14 cellular contexts compared by ENCODE assay signal in the genomic region with DNA sequence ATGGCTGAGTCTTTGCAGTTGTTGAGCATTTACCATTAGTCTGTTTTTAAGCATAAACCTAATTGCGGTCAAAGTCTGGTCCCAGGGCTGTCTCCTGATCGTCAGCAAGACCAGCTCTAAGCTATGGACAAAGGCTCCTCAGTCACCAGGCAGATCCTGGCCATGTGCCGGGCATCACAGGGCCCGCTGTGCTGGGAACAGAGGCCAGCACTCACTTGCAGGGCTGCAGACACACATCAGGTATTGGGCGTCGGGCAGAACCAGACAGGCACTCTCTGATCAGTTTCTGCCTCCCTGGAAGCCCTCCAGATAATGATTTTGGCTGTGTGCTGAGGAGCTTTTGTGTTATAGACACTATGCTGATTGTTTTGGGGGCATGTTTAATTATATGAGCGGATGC. TPM values are rescaled to one million over a fixed set of nuclear protein-coding genes. Genes with fewer than 3 reads are reported as not detected.
A peak's percentile ranks its signal among the peaks of the same experiment; 100 is the strongest.
DNase-seq lines count a peak whose midpoint lies in the region; ATAC-seq and TF ChIP-seq lines count a peak whose summit lies in the region.
"Had no signal": no experiment of that assay in that cellular context is flagged by ENCODE, and none has a peak within 500 bp of the region (broad histone marks: within the 10 kb centered on the region; RNA-seq: fewer than 3 reads in every experiment).

No MANE protein-coding gene starts in this region.

- no peak for TF ChIP-seq CTCF in foreskin keratinocyte (conservative IDR thresholded peaks at IDR 0.05)

- no peak overlapping the region for H3K4me3 Mint-ChIP-seq in activated naive CD8-positive, alpha-beta T cell treated with anti-CD3 and anti-CD28 coated beads, Interleukin-2, amount 50 U/mL, for 24 hours
- H3K4me3 Mint-ChIP-seq: stimulated activated naive CD8-positive, alpha-beta T cell treated with anti-CD3 and anti-CD28 coated beads, Interleukin-15, Interleukin-2, amounts not matched to agents 100 ng/mL and 50 ng/mL, for 24 hours had no signal

- peaks cover 30% of the 10 kb centered on the region for H3K27me3 Mint-ChIP-seq in activated naive CD8-positive, alpha-beta T cell treated with anti-CD3 and anti-CD28 coated beads, Interleukin-2, amount 50 U/mL, for 24 hours

- peaks cover 8% of the 10 kb centered on the region for H3K9me3 Mint-ChIP-seq in activated naive CD8-positive, alpha-beta T cell treated with anti-CD3 and anti-CD28 coated beads, Interleukin-2, amount 50 U/mL, for 24 hours
- H3K9me3 Mint-ChIP-seq: stimulated activated naive CD8-positive, alpha-beta T cell treated with anti-CD3 and anti-CD28 coated beads, Interleukin-15, Interleukin-2, amounts not matched to agents 100 ng/mL and 50 ng/mL, for 24 hours had no signal

- H3K27me3 ChIP-seq in foreskin keratinocyte: no peaks in the 10 kb centered on the region
- H3K27me3 ChIP-seq: BLaER1, breast epithelium, right lobe of liver had no signal

- in situ Hi-C loops in G401 (cut with HindIII; ENCODE audit: low sequenced_read_pairs): no loop called here

- no peak for ATAC-seq in foreskin keratinocyte
- no peak for ATAC-seq in activated naive CD8-positive, alpha-beta T cell treated with anti-CD3 and anti-CD28 coated beads, Interleukin-2, amount 50 U/mL, for 24 hours
- ATAC-seq in left cardiac atrium: no peak
- ATAC-seq: mucosa of descending colon had no signal

- H3K36me3 Mint-ChIP-seq in activated naive CD8-positive, alpha-beta T cell treated with anti-CD3 and anti-CD28 coated beads, Interleukin-2, amount 50 U/mL, for 24 hours (ENCODE audit: low read depth): no peaks in the 10 kb centered on the region

- intact Hi-C loops in left cardiac atrium (cut with DNase I): no loop called here

- H3K27ac Mint-ChIP-seq in activated naive CD8-positive, alpha-beta T cell treated with anti-CD3 and anti-CD28 coated beads, Interleukin-2, amount 50 U/mL, for 24 hours: no peak overlapping the region
- H3K27ac Mint-ChIP-seq: stimulated activated naive CD8-positive, alpha-beta T cell treated with anti-CD3 and anti-CD28 coated beads, Interleukin-15, Interleukin-2, amounts not matched to agents 100 ng/mL and 50 ng/mL, for 24 hours had no signal

- peaks cover 8% of the 10 kb centered on the region for H3K4me1 Mint-ChIP-seq in activated naive CD8-positive, alpha-beta T cell treated with anti-CD3 and anti-CD28 coated beads, Interleukin-2, amount 50 U/mL, for 24 hours

- peak overlapping the region; percentile 89 for H3K27ac ChIP-seq in foreskin keratinocyte
- H3K27ac ChIP-seq: BLaER1, right lobe of liver had no signal

- H3K4me1 ChIP-seq in foreskin keratinocyte: peaks cover 28% of the 10 kb centered on the region
- H3K4me1 ChIP-seq: right lobe of liver had no signal

- peak; percentile 81 for DNase-seq in G401 (ENCODE audit: low spot score)
- DNase-seq in RPMI7951 (ENCODE audit: low read depth): peak; percentile 64
- no peak for DNase-seq in foreskin keratinocyte
- peak; percentile 94 for DNase-seq in pons (ENCODE audit: low spot score)
- no peak for DNase-seq in activated naive CD8-positive, alpha-beta T cell treated with anti-CD3 and anti-CD28 coated beads, Interleukin-2, amount 50 U/mL, for 24 hours
- no peak for DNase-seq in NCI-H1436 treated with DMSO at 0.1 percent for 48 hours (lab: John Stamatoyannopoulos, UW)
- DNase-seq in HT-29 (ENCODE audit: low spot score): no peak
- DNase-seq in left cardiac atrium: no peak
- DNase-seq: mucosa of descending colon, NCI-H1436, right lobe of liver had no signal

RNA-seq across cellular contexts. Expression of a gene that starts 26.6 kb away (rescaled TPM):
- total RNA-seq in G401 (2014; rRNA removed; shearing (Covaris generic)): 25.0 and 25.2 TPM in 2 replicates
- total RNA-seq in RPMI7951 (2014; rRNA removed; shearing (Covaris generic)): 19.9 and 23.4 TPM in 2 replicates
- total RNA-seq in foreskin keratinocyte (15.4 and 18.1 TPM in 2 replicates), left cardiac atrium (1 to 10 TPM; 4.2 to 4.3 TPM)
- 19.2 and 19.5 TPM in 2 replicates for polyA plus RNA-seq in foreskin keratinocyte
- 23.5 and 24.7 TPM in 2 replicates for total RNA-seq in HT-29 (2014; rRNA removed; shearing (Covaris generic))

Comparison
In these comparisons a context has a peak if more than half of its experiments do, and no peak if none do; other contexts are left out.
1. DNase-seq: peak in G401 (single experiment), RPMI7951 (single experiment) and pons (single experiment); none in foreskin keratinocyte (0 of 2), activated naive CD8-positive, alpha-beta T cell treated with anti-CD3 and anti-CD28 coated beads, Interleukin-2, amount 50 U/mL, for 24 hours (single experiment), NCI-H1436 treated with DMSO at 0.1 percent for 48 hours (single experiment), HT-29 (single experiment) and left cardiac atrium (single experiment).